13 cellular contexts compared by ENCODE assay signal in genomic region chr21:42685036-42685435, GRCh38. TPM values are rescaled to one million over a fixed set of nuclear protein-coding genes. Genes with fewer than 3 reads are reported as not detected.
DNase-seq lines count a peak whose midpoint lies in the region; ATAC-seq and TF ChIP-seq lines count a peak whose summit lies in the region.
"Had no signal": no experiment of that assay in that cellular context is flagged by ENCODE, and none has a peak within 500 bp of the region (broad histone marks: within the 10 kb centered on the region; RNA-seq: fewer than 3 reads in every experiment).

No MANE protein-coding gene starts in this region.

- H3K9ac ChIP-seq in DND-41 (ENCODE audit: low read depth, low read length) (peak overlapping the region; percentile 51), mesenchymal stem cell (ENCODE audit: low read length) (peak overlapping the region; percentile 64)

- no peaks in the 10 kb centered on the region for H3K79me2 ChIP-seq in DND-41 (ENCODE audit: insufficient read depth, low read length)

- no peak overlapping the region for H2BK15ac ChIP-seq in mesenchymal stem cell (ENCODE audit: low read depth, poor library complexity, severe bottlenecking)

- H3K18ac ChIP-seq in mesenchymal stem cell (ENCODE audit: low read depth in 1 of 2, low read length in 2 of 2): no peak overlapping the region

- TF ChIP-seq POLR2A in uterus (IDR thresholded peaks at IDR 0.05): no peak

- H3K4ac ChIP-seq in mesenchymal stem cell (ENCODE audit: low read depth in 1 of 2, low read length in 2 of 2): no peak overlapping the region

- H3K4me2 ChIP-seq in DND-41 (ENCODE audit: insufficient read depth, low read length) (peak overlapping the region; percentile 71), mesenchymal stem cell (ENCODE audit: low read length, poor library complexity, severe bottlenecking) (no peak overlapping the region)
- H3K4me2 ChIP-seq: PC-9 had no signal

- H3K9me3 ChIP-seq in DND-41 (ENCODE audit: insufficient read depth, low read length, severe bottlenecking): no peaks in the 10 kb centered on the region
- H3K9me3 ChIP-seq in mesenchymal stem cell (ENCODE audit: control insufficient read depth, low read length): no peaks in the 10 kb centered on the region
- H3K9me3 ChIP-seq in uterus: no peaks in the 10 kb centered on the region
- H3K9me3 ChIP-seq: heart right ventricle, tibial artery had no signal

- no peak for ATAC-seq in DND-41 (ENCODE audit: insufficient read depth, low read depth)
- peak; percentile 2 to 20 for ATAC-seq in activated T-cell treated with anti-CD3 and anti-CD28 coated beads, Interleukin-2, amount 50 U/mL, for 72 hours (replicated peaks in 1 of 2)
- no peak for ATAC-seq in GM19463 (IDR thresholded peaks at IDR 0.05; ENCODE audit: unreplicated experiment)

- H2BK12ac ChIP-seq in mesenchymal stem cell (ENCODE audit: low read length in 2 of 2): no peak overlapping the region

- no peak overlapping the region for H3K14ac ChIP-seq in mesenchymal stem cell (ENCODE audit: low read length in 2 of 2)

- H3K9me3 Mint-ChIP-seq in CD14-positive monocyte: peaks cover 0 to 2% (median 0%) of the 10 kb centered on the region in 7 donors
- H3K9me3 Mint-ChIP-seq in activated T-cell treated with anti-CD3 and anti-CD28 coated beads, Interleukin-2, amount 50 U/mL, for 72 hours: no peaks in the 10 kb centered on the region

- no peak overlapping the region for H2AFZ ChIP-seq in DND-41 (ENCODE audit: low read depth, low read length)
- H2AFZ ChIP-seq in mesenchymal stem cell (ENCODE audit: low read depth, low read length): no peak overlapping the region
- H2AFZ ChIP-seq: PC-9 had no signal

- H3K36me3 ChIP-seq in DND-41 (ENCODE audit: insufficient read depth, low read length) (no peaks in the 10 kb centered on the region), mesenchymal stem cell (ENCODE audit: control insufficient read depth in 1 of 2, insufficient read depth in 2 of 2, low read depth in 1 of 2, low read length in 2 of 2) (peaks cover 0 to 13% of the 10 kb centered on the region in 2 experiments), uterus (no peaks in the 10 kb centered on the region)
- H3K36me3 ChIP-seq: tibial artery had no signal

- H3K27ac Mint-ChIP-seq in CD14-positive monocyte: peak overlapping the region in 1 of 7 donors; percentile 73
- H3K27ac Mint-ChIP-seq in activated T-cell treated with anti-CD3 and anti-CD28 coated beads, Interleukin-2, amount 50 U/mL, for 72 hours: peak overlapping the region; percentile 91

- peaks cover 52% of the 10 kb centered on the region for H3K4me1 ChIP-seq in DND-41 (ENCODE audit: insufficient read depth, low read length)
- H3K4me1 ChIP-seq in mesenchymal stem cell (ENCODE audit: control insufficient read depth, insufficient read depth, low read depth, low read length): peaks cover 7% of the 10 kb centered on the region
- H3K4me1 ChIP-seq in uterus: no peaks in the 10 kb centered on the region
- H3K4me1 ChIP-seq: tibial artery had no signal

- H3K27ac ChIP-seq in DND-41 (ENCODE audit: low read length) (peak overlapping the region; percentile 97), mesenchymal stem cell (ENCODE audit: low read length, poor library complexity, severe bottlenecking) (no peak overlapping the region), uterus (no peak overlapping the region)
- H3K27ac ChIP-seq: PC-9, tibial artery had no signal

- H4K91ac ChIP-seq in mesenchymal stem cell (ENCODE audit: low read length): no peak overlapping the region

- no peaks in the 10 kb centered on the region for H4K20me1 ChIP-seq in DND-41 (ENCODE audit: insufficient read depth, low read length)

- DNase-seq in CD14-positive monocyte (ENCODE audit: low spot score) (no peak), DND-41 (peak; percentile 23), mesenchymal stem cell (no peak), NCI-H2081 treated with DMSO at 0.1 percent for 48 hours (lab: John Stamatoyannopoulos, UW) (no peak), COLO829 (ENCODE audit: low spot score) (no peak), uterus (no peak)
- peak; percentile 33 to 42 for DNase-seq in activated T-cell treated with anti-CD3 and anti-CD28 coated beads, Interleukin-2, amount 50 U/mL, for 72 hours
- DNase-seq: heart right ventricle, NCI-H1417 treated with DMSO at 0.1 percent for 48 hours, NCI-H524 treated with DMSO at 0.1 percent for 48 hours, PC-9, tibial artery had no signal

- H3K23ac ChIP-seq in mesenchymal stem cell (ENCODE audit: low read length in 2 of 2): no peak overlapping the region

- H3K4me3 ChIP-seq in DND-41 (ENCODE audit: low read depth in 1 of 2, low read length in 2 of 2) (0 out of 4 replicates have a peak overlapping the region, but pooled peaks of 1 of the 2 experiments have one; percentile 46), mesenchymal stem cell (ENCODE audit: insufficient read depth in 1 of 2, low read depth in 1 of 2, low read length in 2 of 2) (peak overlapping the region in 1 of 2 experiments; percentile 67), uterus (no peak overlapping the region)
- H3K4me3 ChIP-seq: PC-9 had no signal

- H3K79me1 ChIP-seq in mesenchymal stem cell (replicated peaks; ENCODE audit: low read length, poor library complexity, severe bottlenecking): peaks cover 2% of the 10 kb centered on the region

- TF ChIP-seq CTCF in CD14-positive monocyte (IDR thresholded peaks at IDR 0.05) (no peak), DND-41 (IDR thresholded peaks at IDR 0.05; ENCODE audit: borderline replicate concordance, extremely low read depth, low read length, poor library complexity, severe bottlenecking) (no peak), uterus (IDR thresholded peaks at IDR 0.05) (no peak)

- peaks cover 19 to 25% (median 24%) of the 10 kb centered on the region in 3 donors for H3K27me3 Mint-ChIP-seq in CD14-positive monocyte (ENCODE audit: low read depth in 3 of 3)
- H3K27me3 Mint-ChIP-seq in activated T-cell treated with anti-CD3 and anti-CD28 coated beads, Interleukin-2, amount 50 U/mL, for 72 hours (ENCODE audit: low read depth): no peaks in the 10 kb centered on the region

- H3K4me1 Mint-ChIP-seq in CD14-positive monocyte: peaks cover 15% of the 10 kb centered on the region
- peaks cover 51% of the 10 kb centered on the region for H3K4me1 Mint-ChIP-seq in activated T-cell treated with anti-CD3 and anti-CD28 coated beads, Interleukin-2, amount 50 U/mL, for 72 hours (ENCODE audit: low read depth)

- no peak overlapping the region for H2AK5ac ChIP-seq in mesenchymal stem cell (ENCODE audit: low read length, severe bottlenecking)

- H3K36me3 Mint-ChIP-seq in CD14-positive monocyte: no peaks in the 10 kb centered on the region
- peaks cover 0 to 4% of the 10 kb centered on the region in 2 donors for H3K36me3 Mint-ChIP-seq in activated T-cell treated with anti-CD3 and anti-CD28 coated beads, Interleukin-2, amount 50 U/mL, for 72 hours (ENCODE audit: insufficient read depth in 2 of 2)

- intact Hi-C loops in CD14-positive monocyte (cut with micrococcal nuclease): no loop called here
- intact Hi-C loops in uterus (cut with DNase I; ENCODE audit: low total_unique reads): no loop called here

- H3K27me3 ChIP-seq in DND-41 (ENCODE audit: insufficient read depth, low read length, poor library complexity): no peaks in the 10 kb centered on the region
- peaks cover 39 to 51% of the 10 kb centered on the region in 2 experiments for H3K27me3 ChIP-seq in mesenchymal stem cell (ENCODE audit: control insufficient read depth in 1 of 2, insufficient read depth in 1 of 2, low read length in 2 of 2)
- H3K27me3 ChIP-seq in uterus: no peaks in the 10 kb centered on the region

- H2BK5ac ChIP-seq in mesenchymal stem cell (ENCODE audit: low read depth, low read length, poor library complexity, severe bottlenecking): no peak overlapping the region

- peak overlapping the region; percentile 61 to 64 for H3K4me3 Mint-ChIP-seq in CD14-positive monocyte
- H3K4me3 Mint-ChIP-seq in activated T-cell treated with anti-CD3 and anti-CD28 coated beads, Interleukin-2, amount 50 U/mL, for 72 hours: peak overlapping the region; percentile 87 to 89

- 95% methylated on average over 33 of the region's 33 CpGs for WGBS in mesenchymal stem cell

- no peak overlapping the region for H4K8ac ChIP-seq in mesenchymal stem cell (ENCODE audit: low read length)

- peak overlapping the region; percentile 15 for H2BK120ac ChIP-seq in mesenchymal stem cell (ENCODE audit: low read depth, low read length)

RNA-seq across cellular contexts. Expression of gene PDE9A, which starts 31.6 kb away (rescaled TPM):
- polyA plus RNA-seq in CD14-positive monocyte: under 1 TPM in 1 of 2 donors, not detected in 1; 0.05 TPM
- 10 to 100 TPM; 11.8 to 19.3 TPM for total RNA-seq in activated T-cell treated with anti-CD3 and anti-CD28 coated beads, Interleukin-2, amount 50 U/mL, for 72 hours
- polyA plus RNA-seq in mesenchymal stem cell (2013, experiment 1 of 2): 24.7 TPM
- 24.2 TPM for polyA plus RNA-seq in mesenchymal stem cell (2013, experiment 2 of 2)
- total RNA-seq in uterus: 10 to 100 TPM in 1 of 4 donors, 1 to 10 TPM in 2, under 1 TPM in 1; 0.59 to 15.0 (median 6.9) TPM

Comparison
In these comparisons a context has a peak if more than half of its experiments do, and no peak if none do; other contexts are left out.
1. DNase-seq: peak in DND-41 (single experiment) and activated T-cell treated with anti-CD3 and anti-CD28 coated beads, Interleukin-2, amount 50 U/mL, for 72 hours (2 of 2); none in CD14-positive monocyte (single experiment), mesenchymal stem cell (single experiment), NCI-H2081 treated with DMSO at 0.1 percent for 48 hours (single experiment), COLO829 (single experiment) and uterus (0 of 2).
2. ATAC-seq: peak in activated T-cell treated with anti-CD3 and anti-CD28 coated beads, Interleukin-2, amount 50 U/mL, for 72 hours (2 of 2); none in DND-41 (single experiment) and GM19463 (single experiment).